ENCODE assay signal across 1 cellular context in the genomic region with DNA sequence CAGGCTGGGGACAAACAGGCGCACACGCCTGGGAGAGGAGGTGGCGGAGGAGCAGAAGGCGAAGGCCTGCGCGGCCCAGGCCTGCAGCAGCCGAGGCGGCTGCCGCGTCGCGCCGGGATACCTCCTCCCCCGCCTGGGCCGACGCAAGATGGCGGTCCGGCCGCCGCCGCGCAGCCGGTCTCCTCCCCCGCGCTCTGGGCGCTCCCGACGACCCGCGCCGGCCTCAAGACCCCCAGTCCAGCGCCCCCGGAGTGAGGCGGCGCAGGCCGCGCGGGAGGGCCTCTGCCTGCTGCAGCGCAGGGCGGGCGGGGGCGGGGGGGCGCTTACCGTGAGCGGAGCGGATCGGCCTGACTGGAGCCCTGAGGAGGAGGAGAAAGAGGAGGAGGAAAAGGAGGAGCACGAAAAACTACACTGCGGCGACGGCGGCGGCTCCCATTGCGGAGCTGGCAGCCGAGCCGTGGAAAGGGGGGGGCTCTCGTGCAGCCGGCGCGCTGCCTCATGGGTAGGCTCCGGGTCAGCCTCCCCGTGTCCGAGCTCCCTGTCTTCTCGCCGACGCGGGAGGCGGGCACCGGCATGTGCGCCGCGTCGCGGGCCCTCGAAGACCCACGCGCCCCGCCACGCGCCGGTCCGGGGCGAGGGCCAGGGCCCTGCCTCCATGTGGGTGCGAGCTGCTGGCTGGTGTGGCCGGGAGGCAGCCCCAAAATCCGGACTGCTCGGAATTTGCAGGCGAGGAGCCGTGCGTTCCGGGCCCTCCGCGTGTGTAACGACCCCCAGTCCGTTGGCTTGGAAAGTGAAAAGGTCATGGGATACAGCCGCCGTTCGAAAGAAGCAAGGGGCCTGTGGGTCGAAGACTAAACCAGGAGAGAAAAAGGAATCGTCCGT.
TF ChIP-seq lines count a peak whose summit lies in the region.

A gene with protein sequence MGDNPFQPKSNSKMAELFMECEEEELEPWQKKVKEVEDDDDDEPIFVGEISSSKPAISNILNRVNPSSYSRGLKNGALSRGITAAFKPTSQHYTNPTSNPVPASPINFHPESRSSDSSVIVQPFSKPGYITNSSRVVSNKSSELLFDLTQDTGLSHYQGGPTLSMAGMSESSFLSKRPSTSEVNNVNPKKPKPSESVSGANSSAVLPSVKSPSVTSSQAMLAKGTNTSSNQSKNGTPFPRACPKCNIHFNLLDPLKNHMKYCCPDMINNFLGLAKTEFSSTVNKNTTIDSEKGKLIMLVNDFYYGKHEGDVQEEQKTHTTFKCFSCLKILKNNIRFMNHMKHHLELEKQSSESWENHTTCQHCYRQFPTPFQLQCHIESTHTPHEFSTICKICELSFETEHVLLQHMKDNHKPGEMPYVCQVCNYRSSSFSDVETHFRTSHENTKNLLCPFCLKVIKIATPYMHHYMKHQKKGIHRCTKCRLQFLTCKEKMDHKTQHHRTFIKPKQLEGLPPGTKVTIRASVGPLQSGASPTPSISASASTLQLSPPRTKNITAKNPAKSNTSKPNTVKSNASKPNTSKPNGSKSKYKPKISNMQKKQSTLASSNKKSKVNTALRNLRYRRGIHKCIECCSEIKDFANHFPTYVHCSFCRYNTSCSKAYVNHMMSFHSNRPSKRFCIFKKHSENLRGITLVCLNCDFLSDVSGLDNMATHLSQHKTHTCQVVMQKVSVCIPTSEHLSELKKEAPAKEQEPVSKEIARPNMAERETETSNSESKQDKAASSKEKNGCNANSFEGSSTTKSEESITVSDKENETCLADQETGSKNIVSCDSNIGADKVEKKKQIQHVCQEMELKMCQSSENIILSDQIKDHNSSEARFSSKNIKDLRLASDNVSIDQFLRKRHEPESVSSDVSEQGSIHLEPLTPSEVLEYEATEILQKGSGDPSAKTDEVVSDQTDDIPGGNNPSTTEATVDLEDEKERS (minus strand): TSS at position 379 of the 882 bp plus-strand sequence. CDS start 26,400 bp downstream, outside the sequence.

TF ChIP-seq in A549, 52 proteins besides CTCF, POLR2A, EP300 and RAD21 (continued from another document):
- TF ChIP-seq, protein P1, sequence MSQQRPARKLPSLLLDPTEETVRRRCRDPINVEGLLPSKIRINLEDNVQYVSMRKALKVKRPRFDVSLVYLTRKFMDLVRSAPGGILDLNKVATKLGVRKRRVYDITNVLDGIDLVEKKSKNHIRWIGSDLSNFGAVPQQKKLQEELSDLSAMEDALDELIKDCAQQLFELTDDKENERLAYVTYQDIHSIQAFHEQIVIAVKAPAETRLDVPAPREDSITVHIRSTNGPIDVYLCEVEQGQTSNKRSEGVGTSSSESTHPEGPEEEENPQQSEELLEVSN (IDR thresholded peaks at IDR 0.05; ENCODE audit: borderline replicate concordance, low read depth) = peak; percentile 100
- TF ChIP-seq MYC (IDR thresholded peaks at IDR 0.05; ENCODE audit: borderline replicate concordance, low read length) (peak; percentile 92), PHF8 (IDR thresholded peaks at IDR 0.05; ENCODE audit: borderline replicate concordance, low read depth) (peak; percentile 46; the same call in 1 of the 2 replicates), FOXS1 (CRISPR knock-in tag; IDR thresholded peaks at IDR 0.05) (peak; percentile 92), TFCP2L1 (CRISPR knock-in tag; IDR thresholded peaks at IDR 0.05) (0 out of 2 replicates have a peak, but pooled peaks have one; percentile 23), SMC3 (IDR thresholded peaks at IDR 0.05) (no peak; the same call in 2 of the 3 replicates), HEYL (CRISPR knock-in tag; IDR thresholded peaks at IDR 0.05) (peak; percentile 96), JUNB (IDR thresholded peaks at IDR 0.05) (no peak), JUN (IDR thresholded peaks at IDR 0.05) (peak; percentile 74 to 99; a peak in 4 of 5 replicates), HOXB5 (CRISPR knock-in tag; IDR thresholded peaks at IDR 0.05) (peak; percentile 99), GATA3 (IDR thresholded peaks at IDR 0.05; ENCODE audit: borderline replicate concordance) (0 out of 2 replicates have a peak, but pooled peaks have one; percentile 21), HDAC2 (IDR thresholded peaks at IDR 0.05) (peak; percentile 80), KDM1A (IDR thresholded peaks at IDR 0.05; ENCODE audit: low read depth) (no peak), RARB (CRISPR knock-in tag; IDR thresholded peaks at IDR 0.05) (no peak), NFE2L2 (conservative IDR thresholded peaks at IDR 0.05; ENCODE audit: low read length) (no peak; the same call in 1 of the 2 replicates), ZNF302 (CRISPR knock-in tag; IDR thresholded peaks at IDR 0.05) (peak; percentile 81), HOXB13 (CRISPR knock-in tag; IDR thresholded peaks at IDR 0.05; ENCODE audit: low read depth) (peak; percentile 99), MAZ (IDR thresholded peaks at IDR 0.05; ENCODE audit: borderline replicate concordance, low read depth, low read length) (peak; percentile 46; the same call in 1 of the 2 replicates), POLR2AphosphoS2 (conservative IDR thresholded peaks at IDR 0.05; ENCODE audit: low read length) (no peak), NPAS2 (CRISPR knock-in tag; IDR thresholded peaks at IDR 0.05; ENCODE audit: borderline replicate concordance) (peak; percentile 90), HOXA7 (CRISPR knock-in tag; IDR thresholded peaks at IDR 0.05) (no peak), BHLHE40 (IDR thresholded peaks at IDR 0.05; ENCODE audit: low read depth, low read length) (peak; percentile 65; the same call in 1 of the 2 replicates), FOSL2 (IDR thresholded peaks at IDR 0.05) (no peak), FOSL2 (CRISPR knock-in tag; IDR thresholded peaks at IDR 0.05) (peak; percentile 51; the same call in 1 of the 2 replicates), RNF2 (IDR thresholded peaks at IDR 0.05; ENCODE audit: borderline replicate concordance, low read depth) (peak; percentile 99), TP53 (CRISPR knock-in tag; IDR thresholded peaks at IDR 0.05) (peak; percentile 97), EHF (CRISPR knock-in tag; IDR thresholded peaks at IDR 0.05) (peak; percentile 97)
- TF ChIP-seq, protein P2, sequence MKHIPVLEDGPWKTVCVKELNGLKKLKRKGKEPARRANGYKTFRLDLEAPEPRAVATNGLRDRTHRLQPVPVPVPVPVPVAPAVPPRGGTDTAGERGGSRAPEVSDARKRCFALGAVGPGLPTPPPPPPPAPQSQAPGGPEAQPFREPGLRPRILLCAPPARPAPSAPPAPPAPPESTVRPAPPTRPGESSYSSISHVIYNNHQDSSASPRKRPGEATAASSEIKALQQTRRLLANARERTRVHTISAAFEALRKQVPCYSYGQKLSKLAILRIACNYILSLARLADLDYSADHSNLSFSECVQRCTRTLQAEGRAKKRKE (CRISPR knock-in tag; IDR thresholded peaks at IDR 0.05; ENCODE audit: low read depth) = peak; percentile 99
- TF ChIP-seq, protein P3, sequence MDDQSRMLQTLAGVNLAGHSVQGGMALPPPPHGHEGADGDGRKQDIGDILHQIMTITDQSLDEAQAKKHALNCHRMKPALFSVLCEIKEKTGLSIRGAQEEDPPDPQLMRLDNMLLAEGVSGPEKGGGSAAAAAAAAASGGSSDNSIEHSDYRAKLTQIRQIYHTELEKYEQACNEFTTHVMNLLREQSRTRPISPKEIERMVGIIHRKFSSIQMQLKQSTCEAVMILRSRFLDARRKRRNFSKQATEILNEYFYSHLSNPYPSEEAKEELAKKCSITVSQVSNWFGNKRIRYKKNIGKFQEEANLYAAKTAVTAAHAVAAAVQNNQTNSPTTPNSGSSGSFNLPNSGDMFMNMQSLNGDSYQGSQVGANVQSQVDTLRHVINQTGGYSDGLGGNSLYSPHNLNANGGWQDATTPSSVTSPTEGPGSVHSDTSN (IDR thresholded peaks at IDR 0.05) = no peak
- TF ChIP-seq, protein P4, sequence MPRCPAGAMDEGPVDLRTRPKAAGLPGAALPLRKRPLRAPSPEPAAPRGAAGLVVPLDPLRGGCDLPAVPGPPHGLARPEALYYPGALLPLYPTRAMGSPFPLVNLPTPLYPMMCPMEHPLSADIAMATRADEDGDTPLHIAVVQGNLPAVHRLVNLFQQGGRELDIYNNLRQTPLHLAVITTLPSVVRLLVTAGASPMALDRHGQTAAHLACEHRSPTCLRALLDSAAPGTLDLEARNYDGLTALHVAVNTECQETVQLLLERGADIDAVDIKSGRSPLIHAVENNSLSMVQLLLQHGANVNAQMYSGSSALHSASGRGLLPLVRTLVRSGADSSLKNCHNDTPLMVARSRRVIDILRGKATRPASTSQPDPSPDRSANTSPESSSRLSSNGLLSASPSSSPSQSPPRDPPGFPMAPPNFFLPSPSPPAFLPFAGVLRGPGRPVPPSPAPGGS (IDR thresholded peaks at IDR 0.05) = peak; percentile 73; the same call in 1 of the 3 replicates
- TF ChIP-seq, protein P5, sequence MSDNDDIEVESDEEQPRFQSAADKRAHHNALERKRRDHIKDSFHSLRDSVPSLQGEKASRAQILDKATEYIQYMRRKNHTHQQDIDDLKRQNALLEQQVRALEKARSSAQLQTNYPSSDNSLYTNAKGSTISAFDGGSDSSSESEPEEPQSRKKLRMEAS (IDR thresholded peaks at IDR 0.05) = peak; percentile 100
